In genomic region chr11:110857885-110858555, GRCh38 we compare ENCODE assay signal across 13 cellular contexts.
DNase-seq lines count a peak whose midpoint lies in the region; ATAC-seq and TF ChIP-seq lines count a peak whose summit lies in the region.
"Had no signal": no experiment of that assay in that cellular context is flagged by ENCODE, and none has a peak within 500 bp of the region (broad histone marks: within the 10 kb centered on the region; RNA-seq: fewer than 3 reads in every experiment).

No MANE protein-coding gene starts in this region.

- no peak for TF ChIP-seq CTCF in mucosa of descending colon (IDR thresholded peaks at IDR 0.05)
- TF ChIP-seq CTCF in dorsolateral prefrontal cortex (IDR thresholded peaks at IDR 0.05 in 54 of 56, conservative IDR thresholded peaks at IDR 0.05 in 2 of 56; ENCODE audit: low read depth in 1 of 56, partially characterized antibody in 56 of 56) = no peak

- no peak overlapping the region for H3K27ac ChIP-seq in dorsolateral prefrontal cortex
- H3K27ac ChIP-seq: SJSA1 had no signal

- intact Hi-C loops in mucosa of descending colon (cut with DNase I, micrococcal nuclease) (no loop called here), dorsolateral prefrontal cortex (cut with DNase I) (no loop called here)
- intact Hi-C loops in activated CD4-positive, alpha-beta T cell treated with anti-CD3 and anti-CD28 coated beads for 36 hours (cut with DNase I, micrococcal nuclease) = no loop called here

- no peaks in the 10 kb centered on the region for H3K4me1 ChIP-seq in mucosa of descending colon (ENCODE audit: low read depth)
- H3K4me1 ChIP-seq: BE2C, SJSA1 had no signal

- ATAC-seq in HG02610 (IDR thresholded peaks at IDR 0.05; ENCODE audit: unreplicated experiment) (peak; percentile 32), mucosa of descending colon (peak; percentile 72)
- no peak for ATAC-seq in activated CD4-positive, alpha-beta T cell treated with anti-CD3 and anti-CD28 coated beads for 36 hours
- ATAC-seq: activated CD8-positive, alpha-beta T cell treated with anti-CD3 and anti-CD28 coated beads, Interleukin-2, amount 10 ng/mL, durations not matched to agents 7 days and 5 days had no signal

- H3K36me3 ChIP-seq in mucosa of descending colon (ENCODE audit: low read depth) = no peaks in the 10 kb centered on the region
- H3K36me3 ChIP-seq: BE2C, SJSA1 had no signal

- no peaks in the 10 kb centered on the region for H3K4me1 Mint-ChIP-seq in activated CD4-positive, alpha-beta T cell treated with anti-CD3 and anti-CD28 coated beads for 36 hours

- peaks cover 2% of the 10 kb centered on the region for H3K9me3 Mint-ChIP-seq in activated CD4-positive, alpha-beta T cell treated with anti-CD3 and anti-CD28 coated beads for 36 hours (ENCODE audit: low read depth)

- H3K27ac Mint-ChIP-seq in activated CD4-positive, alpha-beta T cell treated with anti-CD3 and anti-CD28 coated beads for 36 hours = no peak overlapping the region
- H3K27ac Mint-ChIP-seq: activated CD8-positive, alpha-beta T cell treated with anti-CD3 and anti-CD28 coated beads, Interleukin-2, amount 10 ng/mL, durations not matched to agents 7 days and 5 days; naive B cell had no signal

- no peaks in the 10 kb centered on the region for H3K36me3 Mint-ChIP-seq in activated CD4-positive, alpha-beta T cell treated with anti-CD3 and anti-CD28 coated beads for 36 hours (ENCODE audit: low read depth)
- H3K36me3 Mint-ChIP-seq: naive B cell had no signal

- no peaks in the 10 kb centered on the region for H3K9me3 ChIP-seq in mucosa of descending colon
- H3K9me3 ChIP-seq: BE2C, SJSA1 had no signal

- H3K4me3 Mint-ChIP-seq in activated CD4-positive, alpha-beta T cell treated with anti-CD3 and anti-CD28 coated beads for 36 hours = no peak overlapping the region
- H3K4me3 Mint-ChIP-seq: activated CD8-positive, alpha-beta T cell treated with anti-CD3 and anti-CD28 coated beads, Interleukin-2, amount 10 ng/mL, durations not matched to agents 7 days and 5 days had no signal

- H3K27me3 ChIP-seq in dorsolateral prefrontal cortex = no peaks in the 10 kb centered on the region
- H3K27me3 ChIP-seq: BE2C, SJSA1 had no signal

- POLR2A ChIA-PET in activated CD4-positive, alpha-beta T cell treated with anti-CD3 and anti-CD28 coated beads for 36 hours (lab: Charles Lee) = no interaction called here

- H3K27me3 Mint-ChIP-seq in activated CD4-positive, alpha-beta T cell treated with anti-CD3 and anti-CD28 coated beads for 36 hours = peaks cover 4% of the 10 kb centered on the region
- H3K27me3 Mint-ChIP-seq: naive B cell had no signal

- CTCF ChIA-PET in activated CD4-positive, alpha-beta T cell treated with anti-CD3 and anti-CD28 coated beads for 36 hours (lab: Charles Lee) = interaction anchor here (0.7 kb wide), 1 partner anchor 12 kb away, joined by 3 read pairs; no protein-coding TSS in a partner anchor

- H3K4me3 ChIP-seq in mucosa of descending colon (no peak overlapping the region), dorsolateral prefrontal cortex (no peak overlapping the region)
- H3K4me3 ChIP-seq: SJSA1 had no signal

- DNase-seq in AG08396 (ENCODE audit: low spot score) = peak; percentile 31
- peak; percentile 63 for DNase-seq in brain pericyte (ENCODE audit: low read depth, low spot score)
- peak in 2 of 3 donors; percentile 28 to 41 for DNase-seq in mucosa of descending colon
- no peak for DNase-seq in dorsolateral prefrontal cortex
- DNase-seq in EL = no peak
- DNase-seq in SK-N-DZ (ENCODE audit: low spot score) = no peak
- DNase-seq in activated CD4-positive, alpha-beta T cell treated with anti-CD3 and anti-CD28 coated beads for 36 hours = no peak
- DNase-seq: activated CD8-positive, alpha-beta T cell treated with anti-CD3 and anti-CD28 coated beads, Interleukin-2, amount 10 ng/mL, durations not matched to agents 7 days and 5 days; BE2C; GOT3; naive B cell had no signal

Comparison
In these comparisons a context has a peak if more than half of its experiments do, and no peak if none do; other contexts are left out.
1. DNase-seq: peak in AG08396 (single experiment), brain pericyte (single experiment) and mucosa of descending colon (2 of 3); none in dorsolateral prefrontal cortex (0 of 10), EL (single experiment), SK-N-DZ (single experiment) and activated CD4-positive, alpha-beta T cell treated with anti-CD3 and anti-CD28 coated beads for 36 hours (single experiment).